25 cellular contexts compared by ENCODE assay signal in genomic region chr22:36206255-36206654, GRCh38.
"Had no signal": no experiment of that assay in that cellular context is flagged by ENCODE, and none has a peak within 500 bp of the region (broad histone marks: within the 10 kb centered on the region; RNA-seq: fewer than 3 reads in every experiment).

No MANE protein-coding gene starts in this region.

- H3K27me3 ChIP-seq: breast epithelium, esophagus squamous epithelium, ovary, stomach, tibial artery had no signal

- H3K36me3 Mint-ChIP-seq: stimulated activated effector memory CD8-positive, alpha-beta T cell treated with anti-CD3 and anti-CD28 coated beads, Interleukin-12 subunit alpha, Interleukin-12 subunit beta, amount 100 ng/mL, for 72 hours had no signal

- H3K27ac Mint-ChIP-seq: activated CD4-positive, alpha-beta memory T cell treated with anti-CD3 and anti-CD28 coated beads, Interleukin-2, amount 10 ng/mL, durations not matched to agents 7 days and 5 days; activated CD4-positive, alpha-beta T cell treated with anti-CD3 and anti-CD28 coated beads, Interleukin-2, amount 10 ng/mL, durations not matched to agents 7 days and 5 days; activated naive CD4-positive, alpha-beta T cell treated with anti-CD3 and anti-CD28 coated beads, Interleukin-2, amount 50 U/mL, for 72 hours; activated T-cell treated with anti-CD3 and anti-CD28 coated beads, Interleukin-2, amount 50 U/mL, for 72 hours; stimulated activated effector memory CD8-positive, alpha-beta T cell treated with anti-CD3 and anti-CD28 coated beads, Interleukin-12 subunit alpha, Interleukin-12 subunit beta, amount 100 ng/mL, for 72 hours; WTC11 had no signal

- H3K4me3 ChIP-seq: breast epithelium, esophagus squamous epithelium, left ventricle myocardium inferior, lung, ovary, prostate gland, skin epidermis, stomach, tibial artery had no signal

- H3K27ac ChIP-seq: epithelial cell of prostate, esophagus squamous epithelium, left ventricle myocardium inferior, ovary, prostate gland, skin epidermis, stomach, tibial artery had no signal

- ATAC-seq: activated naive CD4-positive, alpha-beta T cell treated with anti-CD3 and anti-CD28 coated beads, Interleukin-2, amount 50 U/mL, for 72 hours; activated T-cell treated with anti-CD3 and anti-CD28 coated beads, Interleukin-2, amount 50 U/mL, for 72 hours; sciatic nerve; stimulated activated effector memory CD8-positive, alpha-beta T cell treated with anti-CD3 and anti-CD28 coated beads, Interleukin-12 subunit alpha, Interleukin-12 subunit beta, amount 100 ng/mL, for 72 hours; WTC11 had no signal

- H3K4me3 Mint-ChIP-seq: activated CD4-positive, alpha-beta memory T cell treated with anti-CD3 and anti-CD28 coated beads, Interleukin-2, amount 10 ng/mL, durations not matched to agents 7 days and 5 days; activated CD4-positive, alpha-beta T cell treated with anti-CD3 and anti-CD28 coated beads, Interleukin-2, amount 10 ng/mL, durations not matched to agents 7 days and 5 days; activated T-cell treated with anti-CD3 and anti-CD28 coated beads, Interleukin-2, amount 50 U/mL, for 72 hours; nephron; stimulated activated effector memory CD8-positive, alpha-beta T cell treated with anti-CD3 and anti-CD28 coated beads, Interleukin-12 subunit alpha, Interleukin-12 subunit beta, amount 100 ng/mL, for 72 hours; WTC11 had no signal

- H3K4me1 ChIP-seq: breast epithelium, tibial artery had no signal

- H3K36me3 ChIP-seq: breast epithelium, esophagus squamous epithelium, left ventricle myocardium inferior, ovary, prostate gland, stomach, tibial artery had no signal

- DNase-seq: activated CD4-positive, alpha-beta memory T cell treated with anti-CD3 and anti-CD28 coated beads, Interleukin-2, amount 10 ng/mL, durations not matched to agents 7 days and 5 days; activated CD4-positive, alpha-beta T cell treated with anti-CD3 and anti-CD28 coated beads for 1 hour; activated CD4-positive, alpha-beta T cell treated with anti-CD3 and anti-CD28 coated beads, Interleukin-2, amount 10 ng/mL, durations not matched to agents 7 days and 5 days; activated naive CD4-positive, alpha-beta T cell; activated T-cell treated with anti-CD3 and anti-CD28 coated beads, Interleukin-2, amount 50 U/mL, for 72 hours; central memory CD4-positive, alpha-beta T cell; esophagus squamous epithelium; foreskin melanocyte; left ventricle myocardium inferior; ovary; retina; stimulated activated CD4-positive, alpha-beta T cell treated with anti-CD3 and anti-CD28 coated beads, Interleukin-4, amount 100 ng/mL, for 24 hours; stomach; T-helper 1 cell had no signal

- H3K9me3 ChIP-seq: breast epithelium, esophagus squamous epithelium, left ventricle myocardium inferior, ovary, prostate gland, stomach, tibial artery had no signal
